In genomic region chr5:144453753-144454152, GRCh38 we compare ENCODE assay signal across 24 cellular contexts.
"Had no signal": no experiment of that assay in that cellular context is flagged by ENCODE, and none has a peak within 500 bp of the region (broad histone marks: within the 10 kb centered on the region; RNA-seq: fewer than 3 reads in every experiment).

No MANE protein-coding gene starts in this region.

- H3K27me3 Mint-ChIP-seq: activated CD4-positive, alpha-beta memory T cell treated with anti-CD3 and anti-CD28 coated beads, Interleukin-2, amount 10 ng/mL, durations not matched to agents 7 days and 5 days; activated CD8-positive, alpha-beta memory T cell treated with anti-CD3 and anti-CD28 coated beads, Interleukin-2, amount 10 ng/mL, durations not matched to agents 7 days and 5 days; activated naive CD8-positive, alpha-beta T cell treated with anti-CD3 and anti-CD28 coated beads for 36 hours; activated T-helper 17 cell treated with anti-CD3 and anti-CD28 coated beads, Interleukin-2, amount 50 U/mL, for 72 hours had no signal

- H3K9me3 ChIP-seq: colonic mucosa, tibial artery had no signal

- H3K9me3 Mint-ChIP-seq: activated CD4-positive, alpha-beta memory T cell treated with anti-CD3 and anti-CD28 coated beads, Interleukin-2, amount 10 ng/mL, durations not matched to agents 7 days and 5 days; activated T-helper 17 cell treated with anti-CD3 and anti-CD28 coated beads, Interleukin-2, amount 50 U/mL, for 72 hours; brain; nephron progenitor cell had no signal

- H3K4me1 Mint-ChIP-seq: activated CD4-positive, alpha-beta memory T cell treated with anti-CD3 and anti-CD28 coated beads, Interleukin-2, amount 10 ng/mL, durations not matched to agents 7 days and 5 days; activated CD8-positive, alpha-beta memory T cell treated with anti-CD3 and anti-CD28 coated beads, Interleukin-2, amount 10 ng/mL, durations not matched to agents 7 days and 5 days; activated naive CD8-positive, alpha-beta T cell treated with anti-CD3 and anti-CD28 coated beads for 36 hours; activated T-helper 17 cell treated with anti-CD3 and anti-CD28 coated beads, Interleukin-2, amount 50 U/mL, for 72 hours; brain had no signal

- H3K27ac ChIP-seq: colonic mucosa, left ventricle myocardium inferior, tibial artery had no signal

- DNase-seq: activated CD4-positive, alpha-beta memory T cell treated with anti-CD3 and anti-CD28 coated beads, Interleukin-2, amount 10 ng/mL, durations not matched to agents 7 days and 5 days; activated CD4-positive, alpha-beta T cell treated with anti-CD3 and anti-CD28 coated beads for 48 hours; activated CD4-positive, CD25-positive, alpha-beta regulatory T cell; activated CD8-positive, alpha-beta memory T cell treated with anti-CD3 and anti-CD28 coated beads, Interleukin-2, amount 10 ng/mL, durations not matched to agents 7 days and 5 days; activated naive CD4-positive, alpha-beta T cell; activated naive CD8-positive, alpha-beta T cell treated with anti-CD3 and anti-CD28 coated beads for 36 hours; amygdala; central memory CD4-positive, alpha-beta T cell; colonic mucosa; foreskin melanocyte; head of caudate nucleus; kidney; left ventricle myocardium inferior; mammary epithelial cell; nephron progenitor cell; nucleus accumbens; posterior cingulate gyrus; stimulated activated CD4-positive, alpha-beta T cell treated with anti-CD3 and anti-CD28 coated beads, Interleukin-12 subunit alpha, Interleukin-12 subunit beta, amount 100 ng/mL, for 4 hours; stimulated activated CD4-positive, alpha-beta T cell treated with anti-CD3 and anti-CD28 coated beads, Interleukin-1b, Interleukin-23, amount 100 ng/mL, for 48 hours; stimulated activated CD8-positive, alpha-beta memory T cell treated with anti-CD3 and anti-CD28 coated beads, Interleukin-4, amount 100 ng/mL, for 48 hours; stimulated activated naive CD4-positive, alpha-beta T cell treated with Interleukin-2 at 50 U/mL for 16 hours; tibial artery had no signal

- H3K36me3 ChIP-seq: colonic mucosa, left ventricle myocardium inferior, tibial artery had no signal

- H3K27ac Mint-ChIP-seq: activated CD4-positive, alpha-beta memory T cell treated with anti-CD3 and anti-CD28 coated beads, Interleukin-2, amount 10 ng/mL, durations not matched to agents 7 days and 5 days; activated CD8-positive, alpha-beta memory T cell treated with anti-CD3 and anti-CD28 coated beads, Interleukin-2, amount 10 ng/mL, durations not matched to agents 7 days and 5 days; activated naive CD8-positive, alpha-beta T cell treated with anti-CD3 and anti-CD28 coated beads for 36 hours; activated T-helper 17 cell treated with anti-CD3 and anti-CD28 coated beads, Interleukin-2, amount 50 U/mL, for 72 hours; brain; nephron progenitor cell had no signal

- H3K4me3 Mint-ChIP-seq: activated CD4-positive, alpha-beta memory T cell treated with anti-CD3 and anti-CD28 coated beads, Interleukin-2, amount 10 ng/mL, durations not matched to agents 7 days and 5 days; activated CD8-positive, alpha-beta memory T cell treated with anti-CD3 and anti-CD28 coated beads, Interleukin-2, amount 10 ng/mL, durations not matched to agents 7 days and 5 days; activated naive CD8-positive, alpha-beta T cell treated with anti-CD3 and anti-CD28 coated beads for 36 hours; activated T-helper 17 cell treated with anti-CD3 and anti-CD28 coated beads, Interleukin-2, amount 50 U/mL, for 72 hours; brain; nephron progenitor cell had no signal

- H3K36me3 Mint-ChIP-seq: activated CD8-positive, alpha-beta memory T cell treated with anti-CD3 and anti-CD28 coated beads, Interleukin-2, amount 10 ng/mL, durations not matched to agents 7 days and 5 days; activated naive CD8-positive, alpha-beta T cell treated with anti-CD3 and anti-CD28 coated beads for 36 hours; brain had no signal

- H3K4me3 ChIP-seq: colonic mucosa, left ventricle myocardium inferior, tibial artery had no signal

- H3K4me1 ChIP-seq: colonic mucosa, left ventricle myocardium inferior had no signal

- ATAC-seq: activated CD8-positive, alpha-beta memory T cell treated with anti-CD3 and anti-CD28 coated beads, Interleukin-2, amount 10 ng/mL, durations not matched to agents 7 days and 5 days; activated T-helper 17 cell treated with anti-CD3 and anti-CD28 coated beads, Interleukin-2, amount 50 U/mL, for 72 hours had no signal

- H3K27me3 ChIP-seq: colonic mucosa, tibial artery had no signal
